ENCODE assay signal across 1 cellular context in the genomic region with DNA sequence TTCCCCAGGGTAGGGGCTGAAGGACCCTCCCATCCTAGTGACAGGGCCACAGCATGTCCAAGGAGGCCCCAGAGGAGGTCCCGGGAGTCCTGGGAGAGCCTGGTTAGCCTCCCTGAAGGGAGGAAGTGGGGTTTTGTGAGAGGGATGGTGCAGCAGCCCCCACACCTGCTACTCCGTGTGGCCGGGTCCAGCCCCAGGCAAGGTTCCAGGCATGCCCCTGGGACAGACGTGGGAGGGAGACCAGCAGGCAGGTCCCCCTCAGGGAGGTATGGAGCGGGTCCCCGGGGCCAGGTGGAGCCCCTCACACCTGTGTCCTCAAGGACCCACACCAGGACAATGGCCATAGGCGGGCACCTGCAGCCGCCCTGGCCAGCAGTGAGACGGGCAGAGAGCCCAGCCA.
TF ChIP-seq lines count a peak whose summit lies in the region.

No MANE protein-coding gene starts in this region.

TF ChIP-seq in HepG2, 621 proteins besides CTCF, POLR2A, EP300 and RAD21:
- TF ChIP-seq HNRNPL (IDR thresholded peaks at IDR 0.05; ENCODE audit: low read depth, low read length) (0 out of 2 replicates have a peak, but pooled peaks have one; percentile 41), HNRNPLL (IDR thresholded peaks at IDR 0.05; ENCODE audit: low read depth, low read length, poor library complexity, severe bottlenecking) (peak; percentile 30), ZNF180 (CRISPR knock-in tag; IDR thresholded peaks at IDR 0.05; ENCODE audit: borderline replicate concordance, low read depth) (no peak), PHF8 (CRISPR knock-in tag; IDR thresholded peaks at IDR 0.05) (0 out of 2 replicates have a peak, but pooled peaks have one; percentile 8)
